11 cellular contexts compared by ENCODE assay signal in the genomic region with DNA sequence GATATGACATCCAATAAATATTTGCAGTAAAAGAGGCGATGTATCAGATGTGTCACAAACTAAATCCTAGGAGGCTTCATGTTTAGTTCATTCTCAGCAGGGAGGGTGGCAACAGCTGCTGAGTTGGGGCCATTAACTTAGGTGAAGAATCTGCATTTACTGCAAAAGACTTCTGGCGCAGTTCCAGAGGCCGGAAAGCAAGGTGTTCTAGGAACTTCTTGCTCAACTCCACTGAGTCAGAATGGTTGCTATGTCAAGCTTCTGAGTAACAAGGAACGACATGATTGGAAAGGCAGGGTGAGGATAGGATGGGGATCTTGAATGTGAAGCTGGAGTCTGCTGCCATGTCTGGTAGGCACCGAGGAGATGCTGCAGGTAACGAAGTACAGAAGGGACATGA. TPM values are rescaled to one million over a fixed set of nuclear protein-coding genes. Genes with fewer than 3 reads are reported as not detected.
DNase-seq lines count a peak whose midpoint lies in the region; ATAC-seq, FAIRE-seq and TF ChIP-seq lines count a peak whose summit lies in the region.
"Had no signal": no experiment of that assay in that cellular context is flagged by ENCODE, and none has a peak within 500 bp of the region (broad histone marks: within the 10 kb centered on the region; RNA-seq: fewer than 3 reads in every experiment).

No MANE protein-coding gene starts in this region.

- peak overlapping the region; percentile 61 for H3K27ac Mint-ChIP-seq in activated B cell treated with CpG ODN at 0.5 μM for 24 hours

- peaks cover 3 to 9% of the 10 kb centered on the region in 2 experiments for H3K36me3 ChIP-seq in keratinocyte (ENCODE audit: control insufficient read depth in 2 of 2, extremely low read depth in 1 of 2, insufficient read depth in 2 of 2, low read length in 2 of 2)
- no peaks in the 10 kb centered on the region for H3K36me3 ChIP-seq in uterus

- dilution Hi-C loops in keratinocyte (cut with MboI; ENCODE audit: extremely low pct_ligation_motif_present, low sequenced_read_pairs), result no loop called here

- no peak overlapping the region for H3K4me3 Mint-ChIP-seq in activated B cell treated with CpG ODN at 0.5 μM for 24 hours

- intact Hi-C loops in activated B cell treated with CpG ODN at 0.5 μM for 24 hours (cut with micrococcal nuclease), result no loop called here
- intact Hi-C loops in uterus (cut with DNase I; ENCODE audit: low total_unique reads), result no loop called here

- no peak overlapping the region for H3K9ac ChIP-seq in keratinocyte (ENCODE audit: control insufficient read depth, extremely low read depth, insufficient read depth, low read length)

- no peaks in the 10 kb centered on the region for H3K27me3 ChIP-seq in keratinocyte (ENCODE audit: control insufficient read depth, extremely low read depth, insufficient read depth, low read length)
- H3K27me3 ChIP-seq in uterus, result no peaks in the 10 kb centered on the region

- H3K79me2 ChIP-seq in keratinocyte (ENCODE audit: control insufficient read depth, insufficient read depth, low read length), result peaks cover 96% of the 10 kb centered on the region

- H3K36me3 Mint-ChIP-seq in activated B cell treated with CpG ODN at 0.5 μM for 24 hours (ENCODE audit: low read depth), result peaks cover 45% of the 10 kb centered on the region

- peaks cover 2% of the 10 kb centered on the region for H3K9me1 ChIP-seq in keratinocyte (ENCODE audit: control insufficient read depth, extremely low read depth, insufficient read depth, low read length)

- H3K9me3 ChIP-seq in keratinocyte (ENCODE audit: control insufficient read depth, low read depth, low read length) (no peaks in the 10 kb centered on the region), uterus (no peaks in the 10 kb centered on the region)

- peaks cover 90% of the 10 kb centered on the region for H3K4me1 Mint-ChIP-seq in activated B cell treated with CpG ODN at 0.5 μM for 24 hours

- CTCF ChIA-PET in activated B cell treated with CpG ODN at 0.5 μM for 24 hours (lab: Charles Lee), result interaction anchor here (1.2 to 2.4 kb wide), 2 partner anchors 11 to 125 kb away, joined by 3 to 7 read pairs; a partner anchor contains a TSS

- H3K27me3 Mint-ChIP-seq in activated B cell treated with CpG ODN at 0.5 μM for 24 hours, result no peaks in the 10 kb centered on the region

- peak; percentile 91 for FAIRE-seq in keratinocyte (lab: Jason Lieb, UNC)
- FAIRE-seq: G401.6 had no signal

- TF ChIP-seq CTCF in activated B cell treated with CpG ODN at 0.5 μM for 24 hours (IDR thresholded peaks at IDR 0.05) (no peak), keratinocyte (optimal IDR thresholded peaks at IDR 0.05 in 1 of 3, IDR thresholded peaks at IDR 0.05 in 1 of 3, conservative IDR thresholded peaks at IDR 0.05 in 1 of 3; ENCODE audit: extremely low read depth in 1 of 3, insufficient read depth in 2 of 3, low read length in 3 of 3) (no peak), uterus (IDR thresholded peaks at IDR 0.05) (no peak)

- peak overlapping the region; percentile 5 for H3K27ac ChIP-seq in keratinocyte (ENCODE audit: control insufficient read depth, insufficient read depth, low read length)
- H3K27ac ChIP-seq in uterus, result peak overlapping the region; percentile 41 to 43

- H3K4me3 ChIP-seq in keratinocyte (ENCODE audit: control insufficient read depth in 2 of 3, extremely low read depth in 1 of 3, insufficient read depth in 2 of 3, low read depth in 1 of 3, low read length in 3 of 3) (no peak overlapping the region), uterus (no peak overlapping the region)

- no peak for TF ChIP-seq POLR2A in uterus (IDR thresholded peaks at IDR 0.05)

- no peak overlapping the region for H2AFZ ChIP-seq in keratinocyte (ENCODE audit: control insufficient read depth, low read length)

- H3K4me1 ChIP-seq in keratinocyte (ENCODE audit: control insufficient read depth, extremely low read depth, insufficient read depth, low read length), result peaks cover 44% of the 10 kb centered on the region
- peaks cover 0 to 36% of the 10 kb centered on the region in 2 donors for H3K4me1 ChIP-seq in uterus

- H3K9me3 Mint-ChIP-seq in activated B cell treated with CpG ODN at 0.5 μM for 24 hours, result no peaks in the 10 kb centered on the region

- POLR2A ChIA-PET in activated B cell treated with CpG ODN at 0.5 μM for 24 hours (lab: Charles Lee), result interaction anchor here (0.6 to 0.7 kb wide), 2 partner anchors 17 to 581 kb away, joined by 4 read pairs; no protein-coding TSS in a partner anchor

- ATAC-seq in activated B cell treated with CpG ODN at 0.5 μM for 24 hours (ENCODE audit: low read depth), result no peak

- H3K4me2 ChIP-seq in keratinocyte (ENCODE audit: control insufficient read depth, extremely low read depth, insufficient read depth, low read depth, low read length), result no peak overlapping the region

- peak; percentile 16 for DNase-seq in stimulated activated CD4-positive, alpha-beta T cell treated with anti-CD3 and anti-CD28 coated beads, Interleukin-15, amount 100 ng/mL, for 24 hours
- no peak for DNase-seq in stimulated activated CD4-positive, alpha-beta T cell treated with anti-CD3 and anti-CD28 coated beads, Interleukin-4, amount 100 ng/mL, for 1 hour
- DNase-seq in activated B cell treated with CpG ODN at 0.5 μM for 24 hours, result no peak
- DNase-seq in keratinocyte (ENCODE audit: low read depth, low spot score), result peak; percentile 78
- peak; percentile 71 to 74 for DNase-seq in uterus
- DNase-seq in retina, result no peak
- DNase-seq in NCI-H128 (lab: John Stamatoyannopoulos, UW; ENCODE audit: unreplicated experiment), result no peak
- DNase-seq in GF-D8 (lab: John Stamatoyannopoulos, UW), result no peak
- DNase-seq: Kasumi-1; stimulated activated CD4-positive, alpha-beta T cell treated with anti-CD3 and anti-CD28 coated beads, Interleukin-1b, Interleukin-23, amount 100 ng/mL, for 48 hours had no signal

- peaks cover 3% of the 10 kb centered on the region for H4K20me1 ChIP-seq in keratinocyte (ENCODE audit: control insufficient read depth, extremely low read depth, insufficient read depth, low read length)

RNA-seq across cellular contexts. Expression of a gene that starts 11.7 kb away (rescaled TPM):
- total RNA-seq in activated B cell treated with CpG ODN at 0.5 μM for 24 hours, result 89.4 and 99.3 TPM in 2 replicates
- polyA plus RNA-seq in keratinocyte, result 21.6 to 31.3 TPM (median 29.3 TPM) in 3 replicates
- 29.4 TPM for polyA plus RNA-seq in keratinocyte (2011; ENCODE audit: low read depth)
- polyA plus RNA-seq in keratinocyte (2011; cell fraction: cytosol; rRNA removed), result 18.1 and 33.5 TPM in 2 replicates
- polyA plus RNA-seq in keratinocyte (2011; cell fraction: nucleus; rRNA removed), result 59.4 and 69.7 TPM in 2 replicates
- polyA plus RNA-seq in keratinocyte (2012; ENCODE audit: low replicate concordance), result 34.7 and 35.3 TPM in 2 replicates
- 31.1 to 61.9 TPM (median 31.2 TPM) in 3 replicates for polyA minus RNA-seq in keratinocyte
- polyA minus RNA-seq in keratinocyte (2011; cell fraction: cytosol; rRNA and poly(A)+ RNA removed), result 16.7 TPM
- 31.7 and 73.8 TPM in 2 replicates for polyA minus RNA-seq in keratinocyte (2011; cell fraction: nucleus; rRNA and poly(A)+ RNA removed)
- total RNA-seq in uterus, result 10 to 100 TPM; 30.6 to 90.1 (median 63.1) TPM

RNA-seq across cellular contexts. Expression of a gene that starts 38.8 kb away (rescaled TPM):
- total RNA-seq in activated B cell treated with CpG ODN at 0.5 μM for 24 hours (39.8 and 41.2 TPM in 2 replicates), uterus (100 to 1,000 TPM in 1 of 4 donors, 10 to 100 TPM in 3; 40.4 to 128 (median 64.2) TPM)
- polyA plus RNA-seq in keratinocyte, result 57.2 to 99.4 TPM (median 78.0 TPM) in 3 replicates
- polyA plus RNA-seq in keratinocyte (2011; ENCODE audit: low read depth), result 54.8 TPM
- polyA plus RNA-seq in keratinocyte (2011; cell fraction: cytosol; rRNA removed), result 52.2 and 67.8 TPM in 2 replicates
- 56.3 and 100 TPM in 2 replicates for polyA plus RNA-seq in keratinocyte (2011; cell fraction: nucleus; rRNA removed)
- 64.9 and 71.9 TPM in 2 replicates for polyA plus RNA-seq in keratinocyte (2012; ENCODE audit: low replicate concordance)
- polyA minus RNA-seq in keratinocyte, result 4.3 to 21.9 TPM (median 14.2 TPM) in 3 replicates
- 26.7 TPM for polyA minus RNA-seq in keratinocyte (2011; cell fraction: cytosol; rRNA and poly(A)+ RNA removed)
- polyA minus RNA-seq in keratinocyte (2011; cell fraction: nucleus; rRNA and poly(A)+ RNA removed), result 16.5 and 22.0 TPM in 2 replicates

RNA-seq across cellular contexts. Expression of a gene that starts 39.1 kb away (rescaled TPM):
- total RNA-seq in activated B cell treated with CpG ODN at 0.5 μM for 24 hours (7.5 and 8.1 TPM in 2 replicates), uterus (1 to 10 TPM in 3 of 4 donors, under 1 TPM in 1; 0.59 to 8.2 (median 5.9) TPM)
- 4.0 to 5.8 TPM (median 4.5 TPM) in 3 replicates for polyA plus RNA-seq in keratinocyte
- polyA plus RNA-seq in keratinocyte (2011; ENCODE audit: low read depth), result 1.1 TPM
- 3.1 and 3.4 TPM in 2 replicates for polyA plus RNA-seq in keratinocyte (2011; cell fraction: cytosol; rRNA removed)
- polyA plus RNA-seq in keratinocyte (2011; cell fraction: nucleus; rRNA removed), result 4.7 and 5.6 TPM in 2 replicates
- polyA plus RNA-seq in keratinocyte (2012; ENCODE audit: low replicate concordance), result 2.8 and 5.2 TPM in 2 replicates
- polyA minus RNA-seq in keratinocyte, result 6.3 to 10.3 TPM (median 7.0 TPM) in 3 replicates
- 8.2 TPM for polyA minus RNA-seq in keratinocyte (2011; cell fraction: cytosol; rRNA and poly(A)+ RNA removed)
- polyA minus RNA-seq in keratinocyte (2011; cell fraction: nucleus; rRNA and poly(A)+ RNA removed), result 7.5 and 8.1 TPM in 2 replicates

Comparison
In these comparisons a context has a peak if more than half of its experiments do, and no peak if none do; other contexts are left out.
1. DNase-seq: peak in stimulated activated CD4-positive, alpha-beta T cell treated with anti-CD3 and anti-CD28 coated beads, Interleukin-15, amount 100 ng/mL, for 24 hours (single experiment), keratinocyte (single experiment) and uterus (2 of 2); none in stimulated activated CD4-positive, alpha-beta T cell treated with anti-CD3 and anti-CD28 coated beads, Interleukin-4, amount 100 ng/mL, for 1 hour (single experiment), activated B cell treated with CpG ODN at 0.5 μM for 24 hours (single experiment), retina (single experiment), NCI-H128 (single experiment) and GF-D8 (single experiment).